22 cellular contexts compared by ENCODE assay signal in the genomic region with DNA sequence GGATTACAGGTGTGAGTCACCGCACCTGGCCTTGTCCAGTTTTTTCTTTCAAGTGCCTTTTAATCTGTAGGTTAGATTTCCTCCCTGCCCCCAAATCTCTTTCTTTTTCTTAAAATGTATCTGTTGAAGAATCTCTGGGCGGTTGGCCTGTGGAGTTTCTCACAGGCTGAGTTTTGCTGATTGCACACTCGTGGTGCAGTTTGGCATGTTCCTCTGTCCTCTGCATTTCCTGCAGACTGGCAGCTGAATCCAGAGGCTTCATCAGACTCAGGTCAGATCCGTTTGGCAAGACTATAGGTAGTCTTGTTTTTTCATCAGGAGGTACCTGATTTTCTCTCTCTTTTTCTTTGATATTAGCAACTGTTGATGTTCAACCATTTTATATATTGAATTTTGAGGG. TPM values are rescaled to one million over a fixed set of nuclear protein-coding genes. Genes with fewer than 3 reads are reported as not detected.
A peak's percentile ranks its signal among the peaks of the same experiment; 100 is the strongest.
DNase-seq lines count a peak whose midpoint lies in the region; ATAC-seq and TF ChIP-seq lines count a peak whose summit lies in the region.
"Had no signal": no experiment of that assay in that cellular context is flagged by ENCODE, and none has a peak within 500 bp of the region (broad histone marks: within the 10 kb centered on the region; RNA-seq: fewer than 3 reads in every experiment).

No MANE protein-coding gene starts in this region.

- H3K4me1 ChIP-seq in naive thymus-derived CD4-positive, alpha-beta T cell (ENCODE audit: control insufficient read depth in 2 of 2, insufficient read depth in 2 of 2, low read length in 2 of 2), result peaks cover 46 to 76% of the 10 kb centered on the region in 2 donors
- H3K4me1 ChIP-seq: BE2C had no signal

- no peak for TF ChIP-seq CTCF in activated CD8-positive, alpha-beta T cell treated with anti-CD3 and anti-CD28 coated beads for 36 hours (IDR thresholded peaks at IDR 0.05)
- no peak for TF ChIP-seq CTCF in CD4-positive, alpha-beta T cell (IDR thresholded peaks at IDR 0.05)

- no peak for ATAC-seq in activated CD8-positive, alpha-beta T cell treated with anti-CD3 and anti-CD28 coated beads, Interleukin-2, amount 10 ng/mL, durations not matched to agents 7 days and 5 days
- no peak for ATAC-seq in activated CD8-positive, alpha-beta T cell treated with anti-CD3 and anti-CD28 coated beads for 36 hours
- no peak for ATAC-seq in CD4-positive, alpha-beta T cell (ENCODE audit: poor library complexity)
- ATAC-seq in T-cell (replicated peaks in 1 of 4), result no peak
- ATAC-seq in naive thymus-derived CD4-positive, alpha-beta T cell, result no peak
- no peak for ATAC-seq in GM18861 (IDR thresholded peaks at IDR 0.05; ENCODE audit: unreplicated experiment)
- no peak for ATAC-seq in GM18867 (IDR thresholded peaks at IDR 0.05; ENCODE audit: unreplicated experiment)
- ATAC-seq: K562, Panc1, Right ventricle myocardium inferior had no signal

- no peak overlapping the region for H3K4me3 Mint-ChIP-seq in activated CD8-positive, alpha-beta T cell treated with anti-CD3 and anti-CD28 coated beads, Interleukin-2, amount 10 ng/mL, durations not matched to agents 7 days and 5 days
- H3K4me3 Mint-ChIP-seq in activated CD8-positive, alpha-beta T cell treated with anti-CD3 and anti-CD28 coated beads for 36 hours, result no peak overlapping the region
- H3K4me3 Mint-ChIP-seq in CD4-positive, alpha-beta T cell, result peak overlapping the region; percentile 46
- peak overlapping the region in 2 of 3 donors; percentile 6 to 99 for H3K4me3 Mint-ChIP-seq in T-cell
- H3K4me3 Mint-ChIP-seq in naive thymus-derived CD4-positive, alpha-beta T cell, result peak overlapping the region in 9 of 10 donors; percentile 28 to 99 (median 71)

- H3K27me3 Mint-ChIP-seq in activated CD8-positive, alpha-beta T cell treated with anti-CD3 and anti-CD28 coated beads, Interleukin-2, amount 10 ng/mL, durations not matched to agents 7 days and 5 days (ENCODE audit: low read depth), result no peaks in the 10 kb centered on the region
- H3K27me3 Mint-ChIP-seq in activated CD8-positive, alpha-beta T cell treated with anti-CD3 and anti-CD28 coated beads for 36 hours, result no peaks in the 10 kb centered on the region
- no peaks in the 10 kb centered on the region for H3K27me3 Mint-ChIP-seq in CD4-positive, alpha-beta T cell
- H3K27me3 Mint-ChIP-seq in T-cell, result no peaks in the 10 kb centered on the region
- H3K27me3 Mint-ChIP-seq in naive thymus-derived CD4-positive, alpha-beta T cell, result no peaks in the 10 kb centered on the region

- H3K36me3 ChIP-seq in naive thymus-derived CD4-positive, alpha-beta T cell (ENCODE audit: control insufficient read depth in 2 of 3, insufficient read depth in 3 of 3, low read length in 3 of 3), result peaks cover 0 to 24% (median 0%) of the 10 kb centered on the region in 3 experiments
- H3K36me3 ChIP-seq: BE2C had no signal

- POLR2A ChIA-PET in activated CD8-positive, alpha-beta T cell treated with anti-CD3 and anti-CD28 coated beads, Interleukin-2, amount 10 ng/mL, durations not matched to agents 7 days and 5 days (lab: Charles Lee), result interaction anchor here (0.6 to 1.1 kb wide), 2 partner anchors 58 to 74 kb away, joined by 3 read pairs; no protein-coding TSS in a partner anchor
- POLR2A ChIA-PET in activated CD8-positive, alpha-beta T cell treated with anti-CD3 and anti-CD28 coated beads for 36 hours (lab: Charles Lee), result interaction anchor here (3.2 kb wide), 1 partner anchor 44 kb away, joined by 15 read pairs; no protein-coding TSS in a partner anchor
- POLR2A ChIA-PET in CD4-positive, alpha-beta T cell (lab: Charles Lee), result no interaction called here
- POLR2A ChIA-PET in T-cell (lab: Charles Lee), result no interaction called here
- POLR2A ChIA-PET in naive thymus-derived CD4-positive, alpha-beta T cell (lab: Charles Lee), result interaction anchor here (0.6 to 2.0 kb wide), 6 partner anchors 18 to 74 kb away, joined by 3 to 7 read pairs (median 4); no protein-coding TSS in a partner anchor

- peak overlapping the region; percentile 72 for H3K27ac Mint-ChIP-seq in activated CD8-positive, alpha-beta T cell treated with anti-CD3 and anti-CD28 coated beads, Interleukin-2, amount 10 ng/mL, durations not matched to agents 7 days and 5 days
- H3K27ac Mint-ChIP-seq in activated CD8-positive, alpha-beta T cell treated with anti-CD3 and anti-CD28 coated beads for 36 hours, result no peak overlapping the region
- H3K27ac Mint-ChIP-seq in CD4-positive, alpha-beta T cell, result peak overlapping the region; percentile 91
- H3K27ac Mint-ChIP-seq in T-cell, result peak overlapping the region; percentile 92 to 96
- H3K27ac Mint-ChIP-seq in naive thymus-derived CD4-positive, alpha-beta T cell, result peak overlapping the region in 8 of 9 donors; percentile 60 to 96 (median 91)

- intact Hi-C loops in activated CD8-positive, alpha-beta T cell treated with anti-CD3 and anti-CD28 coated beads for 36 hours (cut with micrococcal nuclease), result no loop called here
- intact Hi-C loops in CD4-positive, alpha-beta T cell (cut with DNase I, micrococcal nuclease), result no loop called here
- intact Hi-C loops in naive thymus-derived CD4-positive, alpha-beta T cell (cut with micrococcal nuclease), result loop anchor here in 1 of 2 donors (10.0 kb wide), 1 partner anchor 1076 kb away; the partner anchor contains the start of gene NOP58

- H3K9me3 Mint-ChIP-seq in activated CD8-positive, alpha-beta T cell treated with anti-CD3 and anti-CD28 coated beads, Interleukin-2, amount 10 ng/mL, durations not matched to agents 7 days and 5 days (ENCODE audit: insufficient read depth), result peaks cover 4% of the 10 kb centered on the region
- H3K9me3 Mint-ChIP-seq in activated CD8-positive, alpha-beta T cell treated with anti-CD3 and anti-CD28 coated beads for 36 hours, result peaks cover 2% of the 10 kb centered on the region
- H3K9me3 Mint-ChIP-seq in CD4-positive, alpha-beta T cell, result no peaks in the 10 kb centered on the region
- H3K9me3 Mint-ChIP-seq in T-cell, result peaks cover 0 to 3% (median 2%) of the 10 kb centered on the region in 3 donors
- H3K9me3 Mint-ChIP-seq in naive thymus-derived CD4-positive, alpha-beta T cell, result peaks cover 0 to 4% (median 0%) of the 10 kb centered on the region in 11 donors

- H3K4me1 Mint-ChIP-seq in activated CD8-positive, alpha-beta T cell treated with anti-CD3 and anti-CD28 coated beads, Interleukin-2, amount 10 ng/mL, durations not matched to agents 7 days and 5 days (ENCODE audit: low read depth), result peaks cover 73% of the 10 kb centered on the region
- peaks cover 65% of the 10 kb centered on the region for H3K4me1 Mint-ChIP-seq in activated CD8-positive, alpha-beta T cell treated with anti-CD3 and anti-CD28 coated beads for 36 hours (ENCODE audit: low read depth)
- peaks cover 86% of the 10 kb centered on the region for H3K4me1 Mint-ChIP-seq in CD4-positive, alpha-beta T cell (ENCODE audit: low read depth)
- H3K4me1 Mint-ChIP-seq in T-cell, result peaks cover 85 to 92% (median 91%) of the 10 kb centered on the region in 3 donors
- H3K4me1 Mint-ChIP-seq in naive thymus-derived CD4-positive, alpha-beta T cell, result peaks cover 56 to 84% (median 75%) of the 10 kb centered on the region in 7 donors

- no peaks in the 10 kb centered on the region for H3K9me3 ChIP-seq in CD4-positive, alpha-beta T cell (ENCODE audit: control insufficient read depth, low read length)
- no peaks in the 10 kb centered on the region for H3K9me3 ChIP-seq in naive thymus-derived CD4-positive, alpha-beta T cell (ENCODE audit: control insufficient read depth in 2 of 3, low read length in 3 of 3)
- H3K9me3 ChIP-seq: BE2C had no signal

- H3K4me3 ChIP-seq in naive thymus-derived CD4-positive, alpha-beta T cell (ENCODE audit: low read length), result no peak overlapping the region
- H3K4me3 ChIP-seq: GM23248, K562 had no signal

- H3K27ac ChIP-seq in CD4-positive, alpha-beta T cell (ENCODE audit: low read depth, low read length), result no peak overlapping the region
- peak overlapping the region; percentile 89 for H3K27ac ChIP-seq in naive thymus-derived CD4-positive, alpha-beta T cell (ENCODE audit: low read depth, low read length)
- H3K27ac ChIP-seq: GM23248 had no signal

- no peak for DNase-seq in activated CD8-positive, alpha-beta T cell treated with anti-CD3 and anti-CD28 coated beads, Interleukin-2, amount 10 ng/mL, durations not matched to agents 7 days and 5 days
- DNase-seq in activated CD8-positive, alpha-beta T cell treated with anti-CD3 and anti-CD28 coated beads for 36 hours, result no peak
- no peak for DNase-seq in CD4-positive, alpha-beta T cell
- DNase-seq in T-cell, result no peak
- no peak for DNase-seq in naive thymus-derived CD4-positive, alpha-beta T cell
- DNase-seq in SIG-M5 treated with dmso at 0.1 percent for 504 hours (lab: John Stamatoyannopoulos, UW; ENCODE audit: unreplicated experiment), result no peak
- DNase-seq: 8988T, BE2C, DMS 273 treated with DMSO at 0.1 percent for 48 hours, GDM1, GM23248, HCEC 1CT, NCI-H1048, NCI-H1436 treated with DMSO at 0.1 percent for 48 hours, NCI-H2081 treated with DMSO at 0.1 percent for 48 hours, NCI-H510A, NCI-H82 had no signal

- CTCF ChIA-PET in activated CD8-positive, alpha-beta T cell treated with anti-CD3 and anti-CD28 coated beads, Interleukin-2, amount 10 ng/mL, durations not matched to agents 7 days and 5 days (lab: Charles Lee), result interaction anchor here (13.8 kb wide), 1 partner anchor 45 kb away, joined by 233 read pairs; no protein-coding TSS in a partner anchor
- CTCF ChIA-PET in activated CD8-positive, alpha-beta T cell treated with anti-CD3 and anti-CD28 coated beads for 36 hours (lab: Charles Lee), result interaction anchor here (0.7 to 3.3 kb wide), 2 partner anchors 44 to 46 kb away, joined by 4 to 20 read pairs; no protein-coding TSS in a partner anchor
- CTCF ChIA-PET in CD4-positive, alpha-beta T cell (lab: Charles Lee), result interaction anchor here (0.7 kb wide), 1 partner anchor 44 kb away, joined by 3 read pairs; no protein-coding TSS in a partner anchor
- CTCF ChIA-PET in T-cell (lab: Charles Lee), result interaction anchor here (0.6 to 1.9 kb wide), 4 partner anchors 13 to 455 kb away, joined by 3 to 5 read pairs (median 3); partner anchors contain the start of gene TMEM237 (in 1 of the 2)
- CTCF ChIA-PET in naive thymus-derived CD4-positive, alpha-beta T cell (lab: Charles Lee), result interaction anchor here (0.7 to 1.1 kb wide), 3 partner anchors 45 to 477 kb away, joined by 3 to 5 read pairs (median 3); no protein-coding TSS in a partner anchor

- peaks cover 88% of the 10 kb centered on the region for H3K36me3 Mint-ChIP-seq in activated CD8-positive, alpha-beta T cell treated with anti-CD3 and anti-CD28 coated beads, Interleukin-2, amount 10 ng/mL, durations not matched to agents 7 days and 5 days (ENCODE audit: low read depth)
- peaks cover 57% of the 10 kb centered on the region for H3K36me3 Mint-ChIP-seq in activated CD8-positive, alpha-beta T cell treated with anti-CD3 and anti-CD28 coated beads for 36 hours (ENCODE audit: low read depth)
- peaks cover 75% of the 10 kb centered on the region for H3K36me3 Mint-ChIP-seq in CD4-positive, alpha-beta T cell (ENCODE audit: low read depth)
- peaks cover 40% of the 10 kb centered on the region for H3K36me3 Mint-ChIP-seq in T-cell
- peaks cover 7 to 58% (median 44%) of the 10 kb centered on the region in 5 donors for H3K36me3 Mint-ChIP-seq in naive thymus-derived CD4-positive, alpha-beta T cell

- no peaks in the 10 kb centered on the region for H3K27me3 ChIP-seq in CD4-positive, alpha-beta T cell (ENCODE audit: control insufficient read depth, insufficient read depth, low read length)
- H3K27me3 ChIP-seq in naive thymus-derived CD4-positive, alpha-beta T cell (ENCODE audit: control insufficient read depth in 2 of 2, insufficient read depth in 2 of 2, low read length in 2 of 2), result no peaks in the 10 kb centered on the region
- H3K27me3 ChIP-seq: BE2C had no signal

RNA-seq across cellular contexts. Expression of gene CASP10, which starts 5.5 kb away (rescaled TPM):
- total RNA-seq in activated CD8-positive, alpha-beta T cell treated with anti-CD3 and anti-CD28 coated beads, Interleukin-2, amount 10 ng/mL, durations not matched to agents 7 days and 5 days, result 10 to 100 TPM; 40.7 to 42.8 TPM
- total RNA-seq in activated CD8-positive, alpha-beta T cell treated with anti-CD3 and anti-CD28 coated beads for 36 hours, result 10 to 100 TPM; 18.3 to 22.6 TPM
- 10 to 100 TPM; 12.6 to 13.7 TPM for total RNA-seq in CD4-positive, alpha-beta T cell
- total RNA-seq in T-cell, result 10 to 100 TPM; 23.3 to 46.4 (median 29.2) TPM
- total RNA-seq in naive thymus-derived CD4-positive, alpha-beta T cell, result 10 to 100 TPM; 29.0 to 49.8 (median 42.9) TPM
- 10 to 100 TPM; 15.9 to 18.9 TPM for polyA plus RNA-seq in naive thymus-derived CD4-positive, alpha-beta T cell

Comparison
In these comparisons a context has a peak if more than half of its experiments do, and no peak if none do; other contexts are left out.
1. H3K4me3 Mint-ChIP-seq: peak in CD4-positive, alpha-beta T cell (single experiment), T-cell (2 of 3) and naive thymus-derived CD4-positive, alpha-beta T cell (9 of 10); none in activated CD8-positive, alpha-beta T cell treated with anti-CD3 and anti-CD28 coated beads, Interleukin-2, amount 10 ng/mL, durations not matched to agents 7 days and 5 days (single experiment) and activated CD8-positive, alpha-beta T cell treated with anti-CD3 and anti-CD28 coated beads for 36 hours (single experiment).
2. POLR2A ChIA-PET loops: an anchor here in activated CD8-positive, alpha-beta T cell treated with anti-CD3 and anti-CD28 coated beads, Interleukin-2, amount 10 ng/mL, durations not matched to agents 7 days and 5 days (0.6 to 1.1 kb wide), activated CD8-positive, alpha-beta T cell treated with anti-CD3 and anti-CD28 coated beads for 36 hours (3.2 kb wide) and naive thymus-derived CD4-positive, alpha-beta T cell (0.6 to 2.0 kb wide); none called in CD4-positive, alpha-beta T cell and T-cell.